ENCODE assay signal across 8 cellular contexts in the genomic region with DNA sequence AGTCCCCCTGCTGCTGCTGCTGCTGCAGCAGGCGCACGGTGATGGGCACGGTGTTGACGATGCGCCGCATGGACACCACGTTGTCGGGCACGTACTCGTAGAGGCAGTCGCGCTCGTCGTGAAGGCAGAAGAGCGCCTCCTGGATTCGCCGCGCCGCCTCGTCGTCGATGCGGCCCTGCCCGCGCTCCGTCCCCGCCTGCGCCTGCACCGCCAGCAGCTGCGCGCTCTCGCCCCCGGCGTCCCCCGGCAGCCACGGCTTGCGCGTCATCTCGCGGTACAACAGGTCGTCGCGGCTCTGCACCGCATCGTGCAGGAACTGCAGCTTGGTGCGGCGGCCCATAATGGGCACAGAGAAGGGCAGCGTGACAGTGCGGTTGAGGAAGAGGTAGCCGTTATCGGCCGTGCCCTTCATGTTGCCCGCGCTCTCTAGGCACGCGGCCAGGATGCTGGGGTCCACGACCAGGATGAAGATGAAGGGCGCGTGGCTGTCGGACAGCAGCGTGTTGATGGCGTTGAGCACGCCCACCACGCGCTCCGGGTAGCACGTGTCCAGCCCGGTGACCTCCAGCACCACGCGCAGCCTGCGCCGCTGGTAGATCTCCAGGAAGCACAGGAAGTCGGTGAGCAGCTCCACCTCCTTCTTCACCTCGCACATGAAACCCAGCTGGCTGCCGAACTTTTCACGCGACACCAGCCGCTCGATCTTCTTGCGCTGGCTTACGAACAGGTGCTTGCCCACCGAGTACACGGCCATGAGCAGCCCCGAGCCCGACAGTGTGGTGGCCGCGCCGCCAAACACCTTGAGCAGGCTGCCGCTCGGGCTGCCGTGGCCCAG. TPM values are rescaled to one million over a fixed set of nuclear protein-coding genes. Genes with fewer than 3 reads are reported as not detected.
DNase-seq lines count a peak whose midpoint lies in the region; ATAC-seq and TF ChIP-seq lines count a peak whose summit lies in the region.

No MANE protein-coding gene starts in this region.

- intact Hi-C loops in activated CD4-positive, alpha-beta T cell treated with anti-CD3 and anti-CD28 coated beads, Interleukin-2, amount 10 ng/mL, durations not matched to agents 24 days and 14 days (cut with micrococcal nuclease), result no loop called here

- H3K36me3 Mint-ChIP-seq in activated CD4-positive, alpha-beta T cell treated with anti-CD3 and anti-CD28 coated beads, Interleukin-2, amount 10 ng/mL, durations not matched to agents 24 days and 14 days (ENCODE audit: low read depth), result peaks cover 9% of the 10 kb centered on the region
- H3K36me3 Mint-ChIP-seq in naive thymus-derived CD8-positive, alpha-beta T cell, result no peaks in the 10 kb centered on the region

- H3K4me3 ChIP-seq in effector memory CD4-positive, alpha-beta T cell (ENCODE audit: insufficient read depth, low read depth, low read length, poor library complexity, severe bottlenecking), result peak overlapping the region; percentile 49
- H3K4me3 ChIP-seq in thoracic aorta, result peak overlapping the region; percentile 60

- H3K9me3 ChIP-seq in effector memory CD4-positive, alpha-beta T cell (ENCODE audit: control insufficient read depth, low read length), result no peaks in the 10 kb centered on the region
- H3K9me3 ChIP-seq in thoracic aorta, result no peaks in the 10 kb centered on the region

- H3K27ac ChIP-seq in effector memory CD4-positive, alpha-beta T cell (ENCODE audit: insufficient read depth, low read length, poor library complexity, severe bottlenecking), result no peak overlapping the region
- no peak overlapping the region for H3K27ac ChIP-seq in thoracic aorta

- no peaks in the 10 kb centered on the region for H3K36me3 ChIP-seq in effector memory CD4-positive, alpha-beta T cell (ENCODE audit: control insufficient read depth, insufficient read depth, low read length)
- H3K36me3 ChIP-seq in thoracic aorta, result no peaks in the 10 kb centered on the region

- peak; percentile 73 to 76 for ATAC-seq in naive thymus-derived CD8-positive, alpha-beta T cell
- ATAC-seq in thoracic aorta (ENCODE audit: insufficient number of reproducible peaks, low FRiP score, low read depth) (no peak), GM21723 (IDR thresholded peaks at IDR 0.05; ENCODE audit: unreplicated experiment) (no peak)

- H3K9me3 Mint-ChIP-seq in activated CD4-positive, alpha-beta T cell treated with anti-CD3 and anti-CD28 coated beads, Interleukin-2, amount 10 ng/mL, durations not matched to agents 24 days and 14 days, result no peaks in the 10 kb centered on the region
- no peaks in the 10 kb centered on the region for H3K9me3 Mint-ChIP-seq in naive thymus-derived CD8-positive, alpha-beta T cell

- no peaks in the 10 kb centered on the region for H3K27me3 ChIP-seq in effector memory CD4-positive, alpha-beta T cell (replicated peaks; ENCODE audit: control insufficient read depth, insufficient read depth, low read length, poor library complexity, severe bottlenecking)
- no peaks in the 10 kb centered on the region for H3K27me3 ChIP-seq in thoracic aorta (replicated peaks; ENCODE audit: insufficient read depth)

- H3K4me3 Mint-ChIP-seq in activated CD4-positive, alpha-beta T cell treated with anti-CD3 and anti-CD28 coated beads, Interleukin-2, amount 10 ng/mL, durations not matched to agents 24 days and 14 days, result peak overlapping the region; percentile 76
- H3K4me3 Mint-ChIP-seq in naive thymus-derived CD8-positive, alpha-beta T cell, result peak overlapping the region; percentile 74 to 89 (median 84)

- H3K27me3 Mint-ChIP-seq in activated CD4-positive, alpha-beta T cell treated with anti-CD3 and anti-CD28 coated beads, Interleukin-2, amount 10 ng/mL, durations not matched to agents 24 days and 14 days, result peaks cover 22% of the 10 kb centered on the region
- peaks cover 1 to 35% (median 15%) of the 10 kb centered on the region in 5 donors for H3K27me3 Mint-ChIP-seq in naive thymus-derived CD8-positive, alpha-beta T cell

- H3K4me1 ChIP-seq in effector memory CD4-positive, alpha-beta T cell (ENCODE audit: control insufficient read depth, insufficient read depth, low read length, poor library complexity, severe bottlenecking), result peaks cover 23% of the 10 kb centered on the region
- peaks cover 7 to 25% of the 10 kb centered on the region in 2 donors for H3K4me1 ChIP-seq in thoracic aorta (ENCODE audit: control insufficient read depth in 1 of 2, low read depth in 2 of 2)

- H3K4me1 Mint-ChIP-seq in activated CD4-positive, alpha-beta T cell treated with anti-CD3 and anti-CD28 coated beads, Interleukin-2, amount 10 ng/mL, durations not matched to agents 24 days and 14 days, result peaks cover 16% of the 10 kb centered on the region
- peaks cover 16 to 32% (median 29%) of the 10 kb centered on the region in 4 donors for H3K4me1 Mint-ChIP-seq in naive thymus-derived CD8-positive, alpha-beta T cell

- H3K27ac Mint-ChIP-seq in activated CD4-positive, alpha-beta T cell treated with anti-CD3 and anti-CD28 coated beads, Interleukin-2, amount 10 ng/mL, durations not matched to agents 24 days and 14 days, result peak overlapping the region; percentile 60
- peak overlapping the region in 9 of 10 donors; percentile 20 to 89 (median 67) for H3K27ac Mint-ChIP-seq in naive thymus-derived CD8-positive, alpha-beta T cell

- peak; percentile 85 for DNase-seq in activated CD4-positive, alpha-beta T cell treated with anti-CD3 and anti-CD28 coated beads, Interleukin-2, amount 10 ng/mL, durations not matched to agents 24 days and 14 days
- peak in 2 of 3 donors; percentile 12 to 18 for DNase-seq in effector memory CD4-positive, alpha-beta T cell
- peak; percentile 21 to 75 (median 40) for DNase-seq in naive thymus-derived CD8-positive, alpha-beta T cell
- DNase-seq in thoracic aorta (ENCODE audit: low spot score) (no peak), UCSD-AML1 (lab: John Stamatoyannopoulos, UW; ENCODE audit: unreplicated experiment) (no peak), NCI-H69 (lab: John Stamatoyannopoulos, UW) (no peak)

- POLR2A ChIA-PET in naive thymus-derived CD8-positive, alpha-beta T cell (lab: Charles Lee), result interaction anchor here (0.5 to 2.4 kb wide), 11 partner anchors 12 to 275 kb away, joined by 4 to 24 read pairs (median 5); a partner anchor contains a TSS

- TF ChIP-seq CTCF in GM12873 (IDR thresholded peaks at IDR 0.05; ENCODE audit: insufficient read depth, low read depth, low read length, missing control alignments), result peak; percentile 8
- no peak for TF ChIP-seq CTCF in thoracic aorta (IDR thresholded peaks at IDR 0.05)

RNA-seq across cellular contexts. Expression of a gene that starts 8.1 kb away (rescaled TPM):
- 0.16 and 0.28 TPM in 2 replicates for total RNA-seq in activated CD4-positive, alpha-beta T cell treated with anti-CD3 and anti-CD28 coated beads, Interleukin-2, amount 10 ng/mL, durations not matched to agents 24 days and 14 days
- total RNA-seq in naive thymus-derived CD8-positive, alpha-beta T cell, result 1 to 10 TPM in 1 of 2 experiments, under 1 TPM in 1; 0.85 to 1.0 TPM
- under 1 TPM; 0.17 to 0.47 (median 0.43) TPM for polyA plus RNA-seq in naive thymus-derived CD8-positive, alpha-beta T cell
- under 1 TPM; 0.49 to 0.81 TPM for total RNA-seq in thoracic aorta

RNA-seq across cellular contexts. Expression of a gene that starts 25.3 kb away (rescaled TPM):
- 24.7 and 28.5 TPM in 2 replicates for total RNA-seq in activated CD4-positive, alpha-beta T cell treated with anti-CD3 and anti-CD28 coated beads, Interleukin-2, amount 10 ng/mL, durations not matched to agents 24 days and 14 days
- 10 to 100 TPM; 48.5 to 51.0 TPM for total RNA-seq in naive thymus-derived CD8-positive, alpha-beta T cell
- polyA plus RNA-seq in naive thymus-derived CD8-positive, alpha-beta T cell, result 100 to 1,000 TPM; 149 to 193 (median 183) TPM
- 1 to 10 TPM; 6.6 to 8.3 TPM for total RNA-seq in thoracic aorta

RNA-seq across cellular contexts. Expression of a gene that starts 25.9 kb away (rescaled TPM):
- total RNA-seq in activated CD4-positive, alpha-beta T cell treated with anti-CD3 and anti-CD28 coated beads, Interleukin-2, amount 10 ng/mL, durations not matched to agents 24 days and 14 days, result 10.1 and 12.2 TPM in 2 replicates
- 10 to 100 TPM; 21.2 to 22.5 TPM for total RNA-seq in naive thymus-derived CD8-positive, alpha-beta T cell
- 10 to 100 TPM in 1 of 3 donors, 1 to 10 TPM in 2; 8.4 to 14.4 (median 9.7) TPM for polyA plus RNA-seq in naive thymus-derived CD8-positive, alpha-beta T cell
- 10 to 100 TPM; 20.7 to 21.4 TPM for total RNA-seq in thoracic aorta

RNA-seq across cellular contexts. Expression of a gene that starts 59.7 kb away (rescaled TPM):
- 20.3 and 21.8 TPM in 2 replicates for total RNA-seq in activated CD4-positive, alpha-beta T cell treated with anti-CD3 and anti-CD28 coated beads, Interleukin-2, amount 10 ng/mL, durations not matched to agents 24 days and 14 days
- total RNA-seq in naive thymus-derived CD8-positive, alpha-beta T cell, result 10 to 100 TPM; 32.9 to 33.3 TPM
- polyA plus RNA-seq in naive thymus-derived CD8-positive, alpha-beta T cell, result 1 to 10 TPM in 1 of 3 donors, under 1 TPM in 2; 0.40 to 2.0 (median 0.83) TPM
- 10 to 100 TPM; 19.6 to 22.6 TPM for total RNA-seq in thoracic aorta

Comparison
In these comparisons a context has a peak if more than half of its experiments do, and no peak if none do; other contexts are left out.
1. DNase-seq: peak in activated CD4-positive, alpha-beta T cell treated with anti-CD3 and anti-CD28 coated beads, Interleukin-2, amount 10 ng/mL, durations not matched to agents 24 days and 14 days (single experiment), effector memory CD4-positive, alpha-beta T cell (2 of 3) and naive thymus-derived CD8-positive, alpha-beta T cell (10 of 10); none in thoracic aorta (single experiment), UCSD-AML1 (single experiment) and NCI-H69 (single experiment).
2. ATAC-seq: peak in naive thymus-derived CD8-positive, alpha-beta T cell (2 of 2); none in thoracic aorta (single experiment) and GM21723 (single experiment).